In genomic region chr7:5417106-5418071, GRCh38 we compare ENCODE assay signal across 9 cellular contexts. TPM values are rescaled to one million over a fixed set of nuclear protein-coding genes. Genes with fewer than 3 reads are reported as not detected.
DNase-seq lines count a peak whose midpoint lies in the region; ATAC-seq and TF ChIP-seq lines count a peak whose summit lies in the region.
"Had no signal": no experiment of that assay in that cellular context is flagged by ENCODE, and none has a peak within 500 bp of the region (broad histone marks: within the 10 kb centered on the region; RNA-seq: fewer than 3 reads in every experiment).

No MANE protein-coding gene starts in this region.

- H3K36me3 Mint-ChIP-seq in activated T-cell treated with anti-CD3 and anti-CD28 coated beads, Interleukin-2, amount 50 U/mL, for 72 hours (ENCODE audit: insufficient read depth in 2 of 2): no peaks in the 10 kb centered on the region
- H3K36me3 Mint-ChIP-seq in activated naive CD4-positive, alpha-beta T cell treated with anti-CD3 and anti-CD28 coated beads for 36 hours (ENCODE audit: low read depth): no peaks in the 10 kb centered on the region
- H3K36me3 Mint-ChIP-seq: memory B cell had no signal

- peaks cover 4 to 15% of the 10 kb centered on the region in 2 donors for H3K4me1 ChIP-seq in esophagus (ENCODE audit: control insufficient read depth in 2 of 2, insufficient read depth in 2 of 2, low read length in 1 of 2)
- H3K4me1 ChIP-seq in osteoblast (ENCODE audit: insufficient read depth, low read length): peaks cover 21% of the 10 kb centered on the region

- intact Hi-C loops in activated naive CD4-positive, alpha-beta T cell treated with anti-CD3 and anti-CD28 coated beads for 36 hours (cut with micrococcal nuclease): no loop called here

- peak overlapping the region; percentile 98 to 99 for H3K27ac ChIP-seq in esophagus (ENCODE audit: low read depth in 2 of 2, low read length in 1 of 2)
- H3K27ac ChIP-seq in osteoblast (ENCODE audit: low read depth, low read length): peak overlapping the region; percentile 71

- peaks cover 14% of the 10 kb centered on the region for H3K4me1 Mint-ChIP-seq in activated T-cell treated with anti-CD3 and anti-CD28 coated beads, Interleukin-2, amount 50 U/mL, for 72 hours (ENCODE audit: low read depth)
- H3K4me1 Mint-ChIP-seq in activated naive CD4-positive, alpha-beta T cell treated with anti-CD3 and anti-CD28 coated beads for 36 hours (ENCODE audit: low read depth): peaks cover 19% of the 10 kb centered on the region

- no peak for ATAC-seq in activated T-cell treated with anti-CD3 and anti-CD28 coated beads, Interleukin-2, amount 50 U/mL, for 72 hours (replicated peaks in 1 of 2)

- H3K79me2 ChIP-seq in osteoblast (ENCODE audit: insufficient read depth, low read length): peaks cover 91% of the 10 kb centered on the region

- H3K27ac Mint-ChIP-seq in activated T-cell treated with anti-CD3 and anti-CD28 coated beads, Interleukin-2, amount 50 U/mL, for 72 hours: no peak overlapping the region
- H3K27ac Mint-ChIP-seq in activated naive CD4-positive, alpha-beta T cell treated with anti-CD3 and anti-CD28 coated beads for 36 hours: no peak overlapping the region
- H3K27ac Mint-ChIP-seq: memory B cell had no signal

- H4K20me1 ChIP-seq in osteoblast (ENCODE audit: insufficient read depth, low read length): peaks cover 53% of the 10 kb centered on the region

- H3K4me3 Mint-ChIP-seq in activated T-cell treated with anti-CD3 and anti-CD28 coated beads, Interleukin-2, amount 50 U/mL, for 72 hours: no peak overlapping the region
- H3K4me3 Mint-ChIP-seq in activated naive CD4-positive, alpha-beta T cell treated with anti-CD3 and anti-CD28 coated beads for 36 hours: no peak overlapping the region

- CTCF ChIA-PET in AG04449 (lab: Yijun Ruan, JAX): interaction anchor here (1.3 to 2.8 kb wide), 8 partner anchors 8 to 260 kb away, joined by 3 to 9 read pairs (median 4); no protein-coding TSS in a partner anchor
- CTCF ChIA-PET in activated naive CD4-positive, alpha-beta T cell treated with anti-CD3 and anti-CD28 coated beads for 36 hours (lab: Charles Lee): interaction anchor here (0.6 to 1.8 kb wide), 2 partner anchors 33 to 59 kb away, joined by 3 to 4 read pairs; no protein-coding TSS in a partner anchor

- no peak overlapping the region for H2AFZ ChIP-seq in osteoblast (ENCODE audit: low read length)

- DNase-seq in AG04449 (ENCODE audit: low read depth, low spot score) (no peak), M059J (ENCODE audit: low read depth) (peak; percentile 34), osteoblast (ENCODE audit: insufficient read length, low spot score, missing footprints) (peak; percentile 43), superior temporal gyrus (ENCODE audit: extremely low spot score) (no peak), Ammon's horn (ENCODE audit: low spot score) (no peak)
- no peak for DNase-seq in activated T-cell treated with anti-CD3 and anti-CD28 coated beads, Interleukin-2, amount 50 U/mL, for 72 hours
- no peak for DNase-seq in activated naive CD4-positive, alpha-beta T cell treated with anti-CD3 and anti-CD28 coated beads for 36 hours

- no peak for TF ChIP-seq CTCF in AG04449 (IDR thresholded peaks at IDR 0.05; ENCODE audit: insufficient read depth, low read length, missing control alignments)
- TF ChIP-seq CTCF in osteoblast (IDR thresholded peaks at IDR 0.05; ENCODE audit: extremely low read depth, low read depth, low read length): no peak

- H3K9me3 ChIP-seq in esophagus (ENCODE audit: control insufficient read depth in 2 of 2, insufficient read depth in 1 of 2, low read depth in 1 of 2, low read length in 1 of 2) (no peaks in the 10 kb centered on the region), osteoblast (ENCODE audit: low read depth, low read length) (no peaks in the 10 kb centered on the region)

- 61 to 66% methylated on average over 15 of the region's 15 CpGs for WGBS in esophagus, 2 donors

- H3K27me3 Mint-ChIP-seq in activated T-cell treated with anti-CD3 and anti-CD28 coated beads, Interleukin-2, amount 50 U/mL, for 72 hours (ENCODE audit: low read depth): peaks cover 43% of the 10 kb centered on the region
- peaks cover 45% of the 10 kb centered on the region for H3K27me3 Mint-ChIP-seq in activated naive CD4-positive, alpha-beta T cell treated with anti-CD3 and anti-CD28 coated beads for 36 hours (ENCODE audit: low read depth)

- peak overlapping the region; percentile 82 for H3K4me3 ChIP-seq in AG04449 (ENCODE audit: low read depth, low read length)
- H3K4me3 ChIP-seq in esophagus (ENCODE audit: low read depth in 1 of 2, low read length in 2 of 2): no peak overlapping the region
- H3K4me3 ChIP-seq in osteoblast (ENCODE audit: insufficient read depth, low read length): no peak overlapping the region

- H3K27me3 ChIP-seq in esophagus (ENCODE audit: control insufficient read depth in 1 of 2, insufficient read depth in 2 of 2, low read length in 2 of 2) (no peaks in the 10 kb centered on the region), osteoblast (ENCODE audit: insufficient read depth, low read length) (no peaks in the 10 kb centered on the region)

- POLR2A ChIA-PET in AG04449 (lab: Yijun Ruan, JAX): interaction anchor here (0.9 to 1.5 kb wide), 3 partner anchors 8 to 35 kb away, joined by 3 read pairs; no protein-coding TSS in a partner anchor

- peaks cover 0 to 5% of the 10 kb centered on the region in 2 donors for H3K36me3 ChIP-seq in esophagus (ENCODE audit: control insufficient read depth in 2 of 2, insufficient read depth in 2 of 2, low read length in 1 of 2)
- no peaks in the 10 kb centered on the region for H3K36me3 ChIP-seq in osteoblast (ENCODE audit: insufficient read depth, low read length)

- no peaks in the 10 kb centered on the region for H3K9me3 Mint-ChIP-seq in activated T-cell treated with anti-CD3 and anti-CD28 coated beads, Interleukin-2, amount 50 U/mL, for 72 hours
- no peaks in the 10 kb centered on the region for H3K9me3 Mint-ChIP-seq in activated naive CD4-positive, alpha-beta T cell treated with anti-CD3 and anti-CD28 coated beads for 36 hours
- H3K9me3 Mint-ChIP-seq: memory B cell had no signal

- H3K4me2 ChIP-seq in osteoblast (ENCODE audit: insufficient read depth, low read length): peak overlapping the region; percentile 91

RNA-seq across cellular contexts. Expression of gene TNRC18, which starts 6.2 kb away (rescaled TPM):
- 10.9 and 21.3 TPM in 2 replicates for total RNA-seq in M059J (2014; rRNA removed; shearing (Covaris generic))
- 10 to 100 TPM; 18.0 to 34.0 TPM for polyA plus RNA-seq in esophagus
- 61.3 and 83.6 TPM in 2 replicates for total RNA-seq in osteoblast
- total RNA-seq in activated T-cell treated with anti-CD3 and anti-CD28 coated beads, Interleukin-2, amount 50 U/mL, for 72 hours: 10 to 100 TPM; 67.6 to 69.0 TPM
- total RNA-seq in activated naive CD4-positive, alpha-beta T cell treated with anti-CD3 and anti-CD28 coated beads for 36 hours: 10 to 100 TPM; 36.0 to 43.8 TPM

Comparison
In these comparisons a context has a peak if more than half of its experiments do, and no peak if none do; other contexts are left out.
1. DNase-seq: peak in M059J (single experiment) and osteoblast (single experiment); none in AG04449 (single experiment), superior temporal gyrus (single experiment), Ammon's horn (single experiment), activated T-cell treated with anti-CD3 and anti-CD28 coated beads, Interleukin-2, amount 50 U/mL, for 72 hours (0 of 2) and activated naive CD4-positive, alpha-beta T cell treated with anti-CD3 and anti-CD28 coated beads for 36 hours (single experiment).